ENCODE assay signal across 8 cellular contexts in the genomic region with DNA sequence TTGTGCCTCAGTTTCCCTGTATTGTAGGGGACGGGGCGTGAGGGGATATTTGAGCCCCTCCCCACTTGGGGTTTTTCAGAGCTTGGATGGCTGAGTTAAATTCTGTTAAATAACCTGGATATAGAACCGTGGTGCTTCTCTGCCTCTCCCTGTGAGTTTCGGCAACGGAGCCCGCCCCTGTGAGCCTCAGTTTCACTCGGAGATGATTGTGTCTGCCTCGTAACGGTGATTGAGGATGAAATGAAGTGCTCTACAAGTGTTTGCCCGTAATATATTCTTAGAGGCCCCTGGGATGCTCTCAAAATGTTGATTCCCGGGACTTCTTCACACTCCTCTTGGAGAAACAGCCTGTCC. TPM values are rescaled to one million over a fixed set of nuclear protein-coding genes. Genes with fewer than 3 reads are reported as not detected.
DNase-seq lines count a peak whose midpoint lies in the region; ATAC-seq and TF ChIP-seq lines count a peak whose summit lies in the region.

No MANE protein-coding gene starts in this region.

- no peak for ATAC-seq in HG02588 (IDR thresholded peaks at IDR 0.05; ENCODE audit: unreplicated experiment)

- H3K36me3 ChIP-seq in esophagus (ENCODE audit: control insufficient read depth in 2 of 2, insufficient read depth in 2 of 2, low read length in 1 of 2): peaks cover 0 to 3% of the 10 kb centered on the region in 2 donors
- peaks cover 14 to 19% of the 10 kb centered on the region in 2 experiments for H3K36me3 ChIP-seq in trophoblast cell (ENCODE audit: control insufficient read depth in 1 of 2, insufficient read depth in 2 of 2, low read length in 2 of 2)

- TF ChIP-seq CTCF in GM12875 (IDR thresholded peaks at IDR 0.05; ENCODE audit: borderline replicate concordance, insufficient read depth, low read depth, low read length): no peak
- no peak for TF ChIP-seq CTCF in RWPE1 (conservative IDR thresholded peaks at IDR 0.05; ENCODE audit: low read depth)

- peak overlapping the region; percentile 94 for H4K91ac ChIP-seq in trophoblast cell (ENCODE audit: low read depth, low read length)

- H2BK120ac ChIP-seq in trophoblast cell (ENCODE audit: insufficient read depth, low read length, poor library complexity): peak overlapping the region; percentile 73

- 2 to 3% methylated on average over 11 of the region's 11 CpGs for WGBS in esophagus, 2 donors
- WGBS in trophoblast cell (ENCODE audit: extremely low coverage, insufficient coverage, insufficient read length): no CpG with 5 or more reads among the region's 11 CpGs

- H3K79me2 ChIP-seq in trophoblast cell (ENCODE audit: control insufficient read depth, insufficient read depth, low read length, poor library complexity): peaks cover 9% of the 10 kb centered on the region

- H3K4me1 ChIP-seq in esophagus (ENCODE audit: control insufficient read depth in 2 of 2, insufficient read depth in 2 of 2, low read length in 1 of 2) (no peaks in the 10 kb centered on the region), trophoblast cell (ENCODE audit: control insufficient read depth in 1 of 2, insufficient read depth in 2 of 2, low read length in 2 of 2) (peaks cover 0 to 9% of the 10 kb centered on the region in 2 experiments)

- H3K9ac ChIP-seq in trophoblast cell (ENCODE audit: low read length): peak overlapping the region; percentile 92

- H2AK5ac ChIP-seq in trophoblast cell (ENCODE audit: low read length): peak overlapping the region; percentile 94

- POLR2A ChIA-PET in RWPE1 (lab: Yijun Ruan, JAX; ENCODE audit: low non-redundant PET): interaction anchor here (1.1 to 1.2 kb wide), 2 partner anchors 14 to 32 kb away, joined by 4 to 12 read pairs; partner anchors contain the start of gene UBA52

- H3K4me3 ChIP-seq in GM12875 (ENCODE audit: low read depth, low read length) (peak overlapping the region; percentile 94), esophagus (ENCODE audit: low read depth in 1 of 2, low read length in 2 of 2) (peak overlapping the region; percentile 70 to 94), trophoblast cell (ENCODE audit: low read depth, low read length) (peak overlapping the region; percentile 87)

- peak overlapping the region; percentile 94 for H3K4ac ChIP-seq in trophoblast cell (ENCODE audit: low read depth, low read length)

- H4K8ac ChIP-seq in trophoblast cell (ENCODE audit: low read depth, low read length): peak overlapping the region; percentile 93

- peak overlapping the region; percentile 95 for H3K14ac ChIP-seq in trophoblast cell (ENCODE audit: low read length)

- H3K23ac ChIP-seq in trophoblast cell (ENCODE audit: low read length): no peak overlapping the region

- CTCF ChIA-PET in RWPE1 (lab: Yijun Ruan, JAX): interaction anchor here (0.5 to 1.2 kb wide), 7 partner anchors 11 to 97 kb away, joined by 3 to 8 read pairs (median 3); no protein-coding TSS in a partner anchor

- no peaks in the 10 kb centered on the region for H3K27me3 ChIP-seq in esophagus (ENCODE audit: control insufficient read depth in 1 of 2, insufficient read depth in 2 of 2, low read length in 2 of 2)
- H3K27me3 ChIP-seq in trophoblast cell (ENCODE audit: insufficient read depth, low read length): no peaks in the 10 kb centered on the region

- H3K27ac ChIP-seq in RWPE1: peak overlapping the region; percentile 83
- peak overlapping the region; percentile 89 to 99 for H3K27ac ChIP-seq in esophagus (ENCODE audit: low read depth in 2 of 2, low read length in 1 of 2)
- peak overlapping the region; percentile 8 for H3K27ac ChIP-seq in trophoblast cell (ENCODE audit: low read depth, low read length)

- peak overlapping the region; percentile 95 for H4K12ac ChIP-seq in trophoblast cell (ENCODE audit: low read depth, low read length)

- H2AFZ ChIP-seq in trophoblast cell (ENCODE audit: insufficient read depth, low read length, poor library complexity): peak overlapping the region; percentile 66

- peak overlapping the region; percentile 92 for H3K18ac ChIP-seq in trophoblast cell (ENCODE audit: low read length)

- no peak for DNase-seq in RWPE1 (ENCODE audit: low spot score)
- DNase-seq in trophoblast cell: peak in 1 of 2 donors; percentile 21
- no peak for DNase-seq in DMS79 (lab: John Stamatoyannopoulos, UW)
- DNase-seq in kidney tubule cell (ENCODE audit: low spot score): no peak
- no peak for DNase-seq in Kasumi-1 (lab: John Stamatoyannopoulos, UW)

- H3K9me3 ChIP-seq in esophagus (ENCODE audit: control insufficient read depth in 2 of 2, insufficient read depth in 1 of 2, low read depth in 1 of 2, low read length in 1 of 2) (no peaks in the 10 kb centered on the region), trophoblast cell (ENCODE audit: insufficient read depth, low read depth, low read length) (no peaks in the 10 kb centered on the region)

- no peak overlapping the region for H2BK12ac ChIP-seq in trophoblast cell (ENCODE audit: low read length)

- H2BK5ac ChIP-seq in trophoblast cell (ENCODE audit: low read depth, low read length, poor library complexity): peak overlapping the region; percentile 62

- peaks cover 6% of the 10 kb centered on the region for H3K79me1 ChIP-seq in trophoblast cell (ENCODE audit: low read length)

- peak overlapping the region; percentile 96 for H3K4me2 ChIP-seq in trophoblast cell (ENCODE audit: low read length)

RNA-seq across cellular contexts. Expression of gene KXD1, which starts 0.5 kb away (rescaled TPM):
- polyA plus RNA-seq in esophagus: 10 to 100 TPM; 43.7 to 68.1 TPM
- polyA plus RNA-seq in trophoblast cell (2013): 112 and 120 TPM in 2 replicates

RNA-seq across cellular contexts. Expression of gene UBA52, which starts 13.5 kb away (rescaled TPM):
- 1,000 to 10,000 TPM in 1 of 2 donors, 100 to 1,000 TPM in 1; 709 to 1,325 TPM for polyA plus RNA-seq in esophagus
- 1,411 and 1,415 TPM in 2 replicates for polyA plus RNA-seq in trophoblast cell (2013)

RNA-seq across cellular contexts. Expression of gene FKBP8, which starts 14.8 kb away (rescaled TPM):
- 100 to 1,000 TPM; 175 to 269 TPM for polyA plus RNA-seq in esophagus
- polyA plus RNA-seq in trophoblast cell (2013): 152 and 154 TPM in 2 replicates

RNA-seq across cellular contexts. Expression of gene REX1BD, which starts 30.4 kb away (rescaled TPM):
- 10 to 100 TPM; 48.4 to 59.0 TPM for polyA plus RNA-seq in esophagus
- 64.9 and 69.3 TPM in 2 replicates for polyA plus RNA-seq in trophoblast cell (2013)

RNA-seq across cellular contexts. Expression of gene ELL, which starts 36.3 kb away (rescaled TPM):
- 1 to 10 TPM; 7.1 to 9.1 TPM for polyA plus RNA-seq in esophagus
- 26.7 and 26.8 TPM in 2 replicates for polyA plus RNA-seq in trophoblast cell (2013)

Comparison
In these comparisons a context has a peak if more than half of its experiments do, and no peak if none do; other contexts are left out.
1. H3K27ac ChIP-seq: peak in every context shown above with its lines; median percentile 94 in esophagus; 83 in RWPE1; 8 in trophoblast cell.